In the genomic region with DNA sequence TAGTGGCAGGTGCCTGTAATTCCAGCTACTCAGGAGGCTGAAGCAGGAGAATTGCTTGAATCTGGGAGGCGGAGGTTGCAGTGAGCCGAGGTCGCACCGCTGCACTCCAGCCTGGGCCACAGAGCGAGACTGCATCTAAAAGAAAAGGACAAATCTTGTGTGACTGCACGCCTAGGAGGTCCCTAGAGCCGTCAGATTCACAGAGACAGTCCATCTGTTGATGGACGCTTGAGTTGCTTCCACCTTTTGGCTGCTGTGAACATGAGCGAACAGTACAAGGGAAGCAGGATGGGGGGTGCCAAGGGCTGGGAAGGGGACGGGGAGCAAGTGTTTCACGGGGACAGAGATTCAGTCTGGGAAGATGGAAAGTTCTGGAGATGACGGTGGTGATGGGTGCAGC, we compare ENCODE assay signal across 15 cellular contexts.
DNase-seq lines count a peak whose midpoint lies in the region; ATAC-seq and TF ChIP-seq lines count a peak whose summit lies in the region.
"Had no signal": no experiment of that assay in that cellular context is flagged by ENCODE, and none has a peak within 500 bp of the region (broad histone marks: within the 10 kb centered on the region; RNA-seq: fewer than 3 reads in every experiment).

No MANE protein-coding gene starts in this region.

- H3K9me3 Mint-ChIP-seq in CD14-positive monocyte (peaks cover 2 to 13% (median 9%) of the 10 kb centered on the region in 7 donors), T-cell (peaks cover 0 to 5% (median 0%) of the 10 kb centered on the region in 3 donors), mesothelial cell of epicardium (peaks cover 11% of the 10 kb centered on the region), Calu3 (ENCODE audit: low read depth, unreplicated experiment) (no peaks in the 10 kb centered on the region)

- H3K4me1 Mint-ChIP-seq in CD14-positive monocyte (peaks cover 79% of the 10 kb centered on the region), T-cell (peaks cover 53 to 67% (median 59%) of the 10 kb centered on the region in 3 donors), mesothelial cell of epicardium (no peaks in the 10 kb centered on the region), Calu3 (ENCODE audit: low read depth, unreplicated experiment) (peaks cover 26% of the 10 kb centered on the region)

- POLR2A ChIA-PET in T-cell (lab: Charles Lee) = no interaction called here

- BruUV-seq in Calu3 (replicated peaks; lab: Mats Ljungman, UMichigan) = no TSS peak

- CTCF ChIA-PET in T-cell (lab: Charles Lee) (interaction anchor here in 1 of 2 donors (1.4 kb wide), 1 partner anchor 13 kb away, joined by 7 read pairs; no protein-coding TSS in a partner anchor), Calu3 (lab: Charles Lee) (no interaction called here)

- ATAC-seq in T-cell (replicated peaks in 1 of 4) (no peak), HG03439 (IDR thresholded peaks at IDR 0.05; ENCODE audit: unreplicated experiment) (no peak)
- ATAC-seq: activated CD8-positive, alpha-beta memory T cell treated with anti-CD3 and anti-CD28 coated beads, Interleukin-2, amount 10 ng/mL, durations not matched to agents 7 days and 5 days had no signal

- no peak for DNase-seq in CD14-positive monocyte (ENCODE audit: low spot score)
- peak; percentile 55 for DNase-seq in GM12865 (ENCODE audit: low read depth)
- no peak for DNase-seq in T-cell
- no peak for DNase-seq in mesothelial cell of epicardium (ENCODE audit: low spot score in 2 of 2, unreplicated experiment in 2 of 2)
- DNase-seq in Calu3 = no peak
- DNase-seq in amygdala (lab: John Stamatoyannopoulos, UW) = no peak
- DNase-seq in hepatic stellate cell (ENCODE audit: low spot score) = no peak
- DNase-seq: activated CD8-positive, alpha-beta memory T cell treated with anti-CD3 and anti-CD28 coated beads, Interleukin-2, amount 10 ng/mL, durations not matched to agents 7 days and 5 days; AML-193; hippocampal formation; MG63 had no signal

- H3K36me3 Mint-ChIP-seq in CD14-positive monocyte = peaks cover 16% of the 10 kb centered on the region in 2 donors
- H3K36me3 Mint-ChIP-seq in T-cell = no peaks in the 10 kb centered on the region
- no peaks in the 10 kb centered on the region for H3K36me3 Mint-ChIP-seq in mesothelial cell of epicardium
- H3K36me3 Mint-ChIP-seq in Calu3 (ENCODE audit: insufficient read depth, unreplicated experiment) = peaks cover 5% of the 10 kb centered on the region
- H3K36me3 Mint-ChIP-seq: brain had no signal

- intact Hi-C loops in CD14-positive monocyte (cut with micrococcal nuclease) (no loop called here), Calu3 (cut with micrococcal nuclease; ENCODE audit: unreplicated experiment) (no loop called here)

- TF ChIP-seq CTCF in CD14-positive monocyte (IDR thresholded peaks at IDR 0.05) (no peak), GM12865 (IDR thresholded peaks at IDR 0.05; ENCODE audit: insufficient read depth, low read depth, low read length, missing control alignments) (no peak), mesothelial cell of epicardium (IDR thresholded peaks at IDR 0.05; ENCODE audit: unreplicated experiment) (no peak), Calu3 (IDR thresholded peaks at IDR 0.05; ENCODE audit: unreplicated experiment) (no peak)

- H3K27ac Mint-ChIP-seq in CD14-positive monocyte (peak overlapping the region in 4 of 7 donors; percentile 20 to 78 (median 58)), T-cell (peak overlapping the region; percentile 48 to 50), mesothelial cell of epicardium (peak overlapping the region; percentile 40), Calu3 (ENCODE audit: unreplicated experiment) (no peak overlapping the region)
- H3K27ac Mint-ChIP-seq: GM23338 had no signal

- peak overlapping the region; percentile 13 for H3K4me3 ChIP-seq in GM12865 (ENCODE audit: low read depth, low read length)
- H3K4me3 ChIP-seq: GM23338, MG63, suprapubic skin had no signal

- peaks cover 0 to 6% (median 2%) of the 10 kb centered on the region in 3 donors for H3K27me3 Mint-ChIP-seq in CD14-positive monocyte (ENCODE audit: low read depth in 3 of 3)
- no peaks in the 10 kb centered on the region for H3K27me3 Mint-ChIP-seq in T-cell
- no peaks in the 10 kb centered on the region for H3K27me3 Mint-ChIP-seq in mesothelial cell of epicardium (ENCODE audit: low read depth)
- no peaks in the 10 kb centered on the region for H3K27me3 Mint-ChIP-seq in Calu3 (ENCODE audit: unreplicated experiment)
- H3K27me3 Mint-ChIP-seq: activated CD8-positive, alpha-beta memory T cell treated with anti-CD3 and anti-CD28 coated beads, Interleukin-2, amount 10 ng/mL, durations not matched to agents 7 days and 5 days had no signal

- H3K4me3 Mint-ChIP-seq in CD14-positive monocyte (no peak overlapping the region), T-cell (no peak overlapping the region), mesothelial cell of epicardium (no peak overlapping the region), Calu3 (ENCODE audit: low read depth, unreplicated experiment) (no peak overlapping the region)
- H3K4me3 Mint-ChIP-seq: activated CD8-positive, alpha-beta memory T cell treated with anti-CD3 and anti-CD28 coated beads, Interleukin-2, amount 10 ng/mL, durations not matched to agents 7 days and 5 days; brain; GM23338 had no signal
